Comparison of ENCODE assay signal across 8 cellular contexts in the genomic region with DNA sequence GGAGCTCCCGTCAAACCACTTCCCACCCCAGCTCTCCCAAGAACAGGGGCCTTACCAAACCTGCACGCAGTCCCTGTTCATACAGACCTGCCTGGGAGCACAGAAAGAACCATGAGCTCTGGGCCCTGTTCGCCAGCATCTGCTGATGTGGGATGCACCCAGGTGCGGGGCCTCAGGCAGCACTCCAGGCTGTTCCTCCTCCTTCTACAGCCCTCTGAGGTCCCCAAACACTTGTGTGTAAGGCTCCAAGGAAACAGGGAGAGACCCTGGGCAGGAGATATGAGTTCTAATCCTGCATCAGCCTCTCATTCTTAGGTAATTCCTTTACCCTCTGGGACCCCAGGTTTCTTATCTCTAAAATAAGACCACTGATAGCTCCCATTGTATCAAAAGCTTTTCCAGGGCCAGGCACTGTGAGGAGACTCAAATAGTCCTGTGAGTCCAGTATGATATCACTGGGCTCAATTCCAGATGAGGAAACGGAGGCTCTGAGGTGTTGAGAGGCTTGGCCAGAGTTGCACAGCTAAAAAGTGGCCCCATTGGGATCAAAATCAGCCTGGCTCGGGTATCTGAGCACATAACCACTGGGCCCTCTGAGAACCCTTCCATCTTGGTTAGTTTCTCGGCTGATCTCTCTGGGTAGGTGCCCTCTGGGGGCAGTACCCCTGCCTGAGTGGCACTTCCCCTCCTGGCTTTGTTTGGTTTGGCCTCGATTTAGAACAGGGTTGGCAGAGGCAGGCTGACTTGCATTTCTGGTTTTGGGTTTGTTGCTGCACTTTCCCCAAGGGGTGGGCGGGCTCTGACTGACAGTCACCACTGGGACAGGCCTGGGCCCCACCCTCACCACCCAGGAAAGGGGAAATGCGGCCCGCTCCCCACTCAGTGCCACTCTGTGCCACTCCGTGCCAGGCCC.
DNase-seq lines count a peak whose midpoint lies in the region; ATAC-seq and TF ChIP-seq lines count a peak whose summit lies in the region.

No MANE protein-coding gene starts in this region.

- H3K27ac Mint-ChIP-seq in progenitor cell of endocrine pancreas, result peak overlapping the region; percentile 43

- peaks cover 20% of the 10 kb centered on the region for H3K36me3 ChIP-seq in upper lobe of right lung

- H3K27ac ChIP-seq in AG04450 (ENCODE audit: low read depth, low read length), result peak overlapping the region; percentile 81
- peak overlapping the region; percentile 79 for H3K27ac ChIP-seq in upper lobe of right lung

- H3K4me3 ChIP-seq in AG04450 (ENCODE audit: low read depth, low read length) (no peak overlapping the region), fibroblast of pulmonary artery (replicated peaks; ENCODE audit: low read depth, low read length) (no peak overlapping the region), upper lobe of right lung (peak overlapping the region; percentile 36)

- H3K27me3 Mint-ChIP-seq in progenitor cell of endocrine pancreas, result no peaks in the 10 kb centered on the region

- TF ChIP-seq CTCF in AG04450 (IDR thresholded peaks at IDR 0.05; ENCODE audit: low read depth, low read length), result no peak
- no peak for TF ChIP-seq CTCF in fibroblast of pulmonary artery (IDR thresholded peaks at IDR 0.05; ENCODE audit: low read length, missing control alignments)
- no peak for TF ChIP-seq CTCF in progenitor cell of endocrine pancreas (IDR thresholded peaks at IDR 0.05; ENCODE audit: unreplicated experiment)
- TF ChIP-seq CTCF in upper lobe of right lung (IDR thresholded peaks at IDR 0.05), result no peak

- H3K4me1 ChIP-seq in upper lobe of right lung, result peaks cover 73% of the 10 kb centered on the region

- POLR2A ChIA-PET in AG04450 (lab: Yijun Ruan, JAX), result interaction anchor here (2.1 to 2.4 kb wide), 3 partner anchors 15 to 170 kb away, joined by 7 to 16 read pairs (median 9); a partner anchor contains a TSS

- DNase-seq in AG04450 (ENCODE audit: low read depth, low spot score) (no peak), M059J (ENCODE audit: low read depth) (peak; percentile 60), activated T-cell treated with anti-CD3 and anti-CD28 coated beads for 24 hours (ENCODE audit: low read depth) (peak; percentile 63), fibroblast of pulmonary artery (ENCODE audit: low read depth) (peak; percentile 58), progenitor cell of endocrine pancreas (ENCODE audit: low spot score, unreplicated experiment) (no peak), upper lobe of right lung (peak; percentile 97), NCI-H446 treated with DMSO at 0.1 percent for 48 hours (lab: John Stamatoyannopoulos, UW) (no peak)

- CTCF ChIA-PET in AG04450 (lab: Charles Lee), result interaction anchor here (2.0 to 3.0 kb wide), 4 partner anchors 9 to 78 kb away, joined by 8 to 14 read pairs (median 12); no protein-coding TSS in a partner anchor

- H3K9me3 ChIP-seq in AG04450 (ENCODE audit: control insufficient read depth, insufficient read depth, low read length), result no peaks in the 10 kb centered on the region
- no peaks in the 10 kb centered on the region for H3K9me3 ChIP-seq in upper lobe of right lung

- no peaks in the 10 kb centered on the region for H3K27me3 ChIP-seq in AG04450 (ENCODE audit: control insufficient read depth, insufficient read depth, low read length)
- no peaks in the 10 kb centered on the region for H3K27me3 ChIP-seq in upper lobe of right lung

- H3K9me3 Mint-ChIP-seq in progenitor cell of endocrine pancreas (ENCODE audit: low read depth), result no peaks in the 10 kb centered on the region

- H3K4me3 Mint-ChIP-seq in progenitor cell of endocrine pancreas (ENCODE audit: low read depth), result no peak overlapping the region

- intact Hi-C loops in upper lobe of right lung (cut with DNase I), result no loop called here

- peaks cover 5% of the 10 kb centered on the region for H3K4me1 Mint-ChIP-seq in progenitor cell of endocrine pancreas (ENCODE audit: low read depth)

- ATAC-seq in upper lobe of right lung, result peak; percentile 90
- ATAC-seq in HG02763 (IDR thresholded peaks at IDR 0.05; ENCODE audit: unreplicated experiment), result no peak

- H3K36me3 Mint-ChIP-seq in progenitor cell of endocrine pancreas (ENCODE audit: insufficient read depth), result peaks cover 2% of the 10 kb centered on the region

Comparison
In these comparisons a context has a peak if more than half of its experiments do, and no peak if none do; other contexts are left out.
1. DNase-seq: peak in M059J (single experiment), activated T-cell treated with anti-CD3 and anti-CD28 coated beads for 24 hours (single experiment), fibroblast of pulmonary artery (single experiment) and upper lobe of right lung (single experiment); none in AG04450 (single experiment), progenitor cell of endocrine pancreas (single experiment) and NCI-H446 treated with DMSO at 0.1 percent for 48 hours (single experiment).